14 cellular contexts compared by ENCODE assay signal in the genomic region with DNA sequence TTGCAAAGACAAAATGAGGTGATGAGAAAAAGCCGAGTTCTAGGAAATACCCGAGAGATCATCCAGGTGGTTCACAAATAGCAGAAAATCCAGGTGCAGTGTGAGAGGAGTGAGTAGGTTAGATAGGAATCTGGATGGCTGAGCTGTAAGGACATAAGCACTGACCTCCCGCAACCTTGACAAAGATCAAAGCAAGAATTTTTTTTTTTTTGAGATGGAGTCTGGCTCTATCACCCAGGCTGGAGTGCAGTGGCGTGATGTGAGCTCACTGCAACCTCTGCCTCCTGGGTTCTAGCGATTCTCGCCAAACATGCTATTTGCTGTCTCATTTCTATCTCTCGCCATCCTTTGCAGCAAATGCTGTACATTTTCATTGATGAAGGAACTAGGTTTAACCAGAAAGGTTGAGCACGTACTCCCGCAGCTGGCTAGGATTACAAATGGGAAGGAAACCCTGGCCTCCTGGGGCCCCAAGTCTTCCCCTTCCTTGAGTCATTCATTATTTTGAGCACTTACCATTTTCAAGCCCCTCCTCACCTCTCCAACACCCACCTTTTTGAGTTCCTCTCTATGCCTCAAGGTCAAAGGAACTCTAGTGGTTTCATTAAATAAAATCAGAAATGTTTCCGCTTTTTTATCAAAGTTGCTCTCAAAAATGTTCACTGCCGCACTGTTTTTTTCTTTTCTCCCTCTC. TPM values are rescaled to one million over a fixed set of nuclear protein-coding genes. Genes with fewer than 3 reads are reported as not detected.
"Had no signal": no experiment of that assay in that cellular context is flagged by ENCODE, and none has a peak within 500 bp of the region (broad histone marks: within the 10 kb centered on the region; RNA-seq: fewer than 3 reads in every experiment).

No MANE protein-coding gene starts in this region.

- DNase-seq: activated CD4-positive, alpha-beta T cell treated with anti-CD3 and anti-CD28 coated beads, Interleukin-2, amount 50 U/mL, for 1 hour; activated CD4-positive, CD25-positive, alpha-beta regulatory T cell; amniotic stem cell; glutamatergic neuron; left ventricle myocardium inferior; stimulated activated CD4-positive, alpha-beta T cell treated with anti-CD3 and anti-CD28 coated beads, Interleukin-2, amount 100 ng/mL, for 48 hours; stimulated activated naive CD8-positive, alpha-beta T cell treated with anti-CD3 and anti-CD28 coated beads, Interleukin-15, Interleukin-2, amounts not matched to agents 100 U/mL and 50 U/mL, for 24 hours had no signal

- H3K9me3 ChIP-seq: left ventricle myocardium inferior, suprapubic skin had no signal

- H3K27me3 ChIP-seq: suprapubic skin had no signal

- H3K9me3 Mint-ChIP-seq: activated naive CD4-positive, alpha-beta T cell treated with anti-CD3 and anti-CD28 coated beads, Interleukin-2, amount 50 U/mL, for 72 hours; neural crest cell had no signal

- H3K36me3 Mint-ChIP-seq: activated naive CD4-positive, alpha-beta T cell treated with anti-CD3 and anti-CD28 coated beads, Interleukin-2, amount 50 U/mL, for 72 hours; brain had no signal

- H3K4me3 Mint-ChIP-seq: brain, neural crest cell had no signal

- H3K4me1 Mint-ChIP-seq: brain had no signal

- H3K4me3 ChIP-seq: left ventricle myocardium inferior, suprapubic skin had no signal

- ATAC-seq: activated naive CD4-positive, alpha-beta T cell treated with anti-CD3 and anti-CD28 coated beads, Interleukin-2, amount 50 U/mL, for 72 hours; stimulated activated naive CD8-positive, alpha-beta T cell treated with anti-CD3 and anti-CD28 coated beads, Interleukin-15, Interleukin-2, amounts not matched to agents 100 U/mL and 50 U/mL, for 24 hours had no signal

- H3K36me3 ChIP-seq: left ventricle myocardium inferior, suprapubic skin had no signal

- H3K27ac ChIP-seq: left ventricle myocardium inferior, suprapubic skin had no signal

- H3K4me1 ChIP-seq: left ventricle myocardium inferior, suprapubic skin had no signal

- H3K27ac Mint-ChIP-seq: activated naive CD4-positive, alpha-beta T cell treated with anti-CD3 and anti-CD28 coated beads, Interleukin-2, amount 50 U/mL, for 72 hours; brain had no signal

RNA-seq across cellular contexts. Expression of gene NLRP12, which starts 38.8 kb away (rescaled TPM):
- total RNA-seq: activated naive CD4-positive, alpha-beta T cell treated with anti-CD3 and anti-CD28 coated beads, Interleukin-2, amount 50 U/mL, for 72 hours; neural crest cell; osteocyte; T-helper 1 cell treated with Interleukin-12 subunit alpha and Interleukin-12 subunit beta and Interleukin-4 antibody, amounts not matched to agents 30 ng/mL and 1 ng/mL, for 36 hours had no signal
- polyA plus RNA-seq: keratinocyte had no signal
